Comparison of ENCODE assay signal across 1 cellular context in genomic region chr12:6172086-6172485, GRCh38.
TF ChIP-seq lines count a peak whose summit lies in the region.

No MANE protein-coding gene starts in this region.

TF ChIP-seq in endothelial cell of umbilical vein, 7 proteins besides CTCF, POLR2A, EP300 and RAD21:
- TF ChIP-seq MYC (IDR thresholded peaks at IDR 0.05; ENCODE audit: low read depth, low read length) = no peak
- TF ChIP-seq FOS (IDR thresholded peaks at IDR 0.05; ENCODE audit: borderline replicate concordance, insufficient read depth, low read length) = no peak
- TF ChIP-seq POLR2AphosphoS5 (IDR thresholded peaks at IDR 0.05; ENCODE audit: insufficient read depth, low read depth, low read length) = no peak
- no peak for TF ChIP-seq MAX (IDR thresholded peaks at IDR 0.05; ENCODE audit: insufficient read depth, insufficient read length)
- no peak for TF ChIP-seq JUN (IDR thresholded peaks at IDR 0.05; ENCODE audit: borderline replicate concordance, insufficient read depth, insufficient read length, low read depth)
- no peak for TF ChIP-seq GATA2 (IDR thresholded peaks at IDR 0.05; ENCODE audit: insufficient read depth, insufficient read length, low read depth, low read length)
- TF ChIP-seq EZH2 (IDR thresholded peaks at IDR 0.05; ENCODE audit: borderline replicate concordance, low read depth, low read length, severe bottlenecking) = no peak
